Comparison of ENCODE assay signal across 14 cellular contexts in the genomic region with DNA sequence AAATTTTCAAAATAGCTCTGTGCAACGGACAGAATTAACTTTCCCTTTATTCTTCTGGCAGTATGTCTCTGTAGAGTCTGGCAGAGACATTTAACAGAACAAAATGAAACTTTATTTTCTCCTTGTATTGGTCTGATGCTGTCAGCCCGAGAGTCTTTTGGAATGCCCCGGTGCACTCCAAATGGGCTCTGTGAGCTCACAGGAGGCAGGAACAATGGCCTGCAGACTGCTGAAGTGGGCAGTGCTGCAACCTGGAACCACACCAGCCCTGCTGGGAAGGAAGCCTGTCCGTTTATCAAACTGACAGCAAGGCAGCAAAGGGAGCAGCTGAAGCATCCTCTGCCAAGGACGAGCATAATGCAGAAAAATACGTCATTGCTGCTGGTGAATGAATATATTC.
DNase-seq lines count a peak whose midpoint lies in the region; FAIRE-seq and TF ChIP-seq lines count a peak whose summit lies in the region.
"Had no signal": no experiment of that assay in that cellular context is flagged by ENCODE, and none has a peak within 500 bp of the region (broad histone marks: within the 10 kb centered on the region; RNA-seq: fewer than 3 reads in every experiment).

No MANE protein-coding gene starts in this region.

- H2AFZ ChIP-seq in keratinocyte (ENCODE audit: control insufficient read depth, low read length) = peak overlapping the region; percentile 67

- dilution Hi-C loops in keratinocyte (cut with MboI; ENCODE audit: extremely low pct_ligation_motif_present, low sequenced_read_pairs) = no loop called here

- H3K36me3 ChIP-seq in keratinocyte (ENCODE audit: control insufficient read depth in 2 of 2, extremely low read depth in 1 of 2, insufficient read depth in 2 of 2, low read length in 2 of 2) = no peaks in the 10 kb centered on the region
- no peaks in the 10 kb centered on the region for H3K36me3 ChIP-seq in sigmoid colon
- H3K36me3 ChIP-seq: BLaER1 treated with 17β-estradiol and CSF1 and Interleukin-3, amounts not matched to agents 10 nM and 100 nM; MG63; SJSA1 had no signal

- H3K9me1 ChIP-seq in keratinocyte (ENCODE audit: control insufficient read depth, extremely low read depth, insufficient read depth, low read length) = no peaks in the 10 kb centered on the region

- H3K9me3 ChIP-seq in keratinocyte (ENCODE audit: control insufficient read depth, low read depth, low read length) = no peaks in the 10 kb centered on the region
- no peaks in the 10 kb centered on the region for H3K9me3 ChIP-seq in sigmoid colon
- H3K9me3 ChIP-seq: BLaER1 treated with 17β-estradiol and CSF1 and Interleukin-3, amounts not matched to agents 10 nM and 100 nM; MG63; SJSA1 had no signal

- no peak for FAIRE-seq in keratinocyte (lab: Jason Lieb, UNC)

- H3K27me3 ChIP-seq in keratinocyte (ENCODE audit: control insufficient read depth, extremely low read depth, insufficient read depth, low read length) (no peaks in the 10 kb centered on the region), sigmoid colon (no peaks in the 10 kb centered on the region)
- H3K27me3 ChIP-seq: BLaER1 treated with 17β-estradiol and CSF1 and Interleukin-3, amounts not matched to agents 10 nM and 100 nM; MG63; SJSA1 had no signal

- H3K4me2 ChIP-seq in keratinocyte (ENCODE audit: control insufficient read depth, extremely low read depth, insufficient read depth, low read depth, low read length) = peak overlapping the region; percentile 48
- H3K4me2 ChIP-seq: BLaER1 treated with 17β-estradiol and CSF1 and Interleukin-3, amounts not matched to agents 10 nM and 100 nM had no signal

- WGBS in sigmoid colon, 2 donors = 65 to 68% methylated on average over 6 of the region's 6 CpGs
- 18 to 27% methylated on average over 6 of the region's 6 CpGs for WGBS in lower leg skin, 2 donors

- TF ChIP-seq POLR2A in sigmoid colon (IDR thresholded peaks at IDR 0.05) (no peak), lower leg skin (IDR thresholded peaks at IDR 0.05) (no peak)

- peaks cover 0 to 2% (median 0%) of the 10 kb centered on the region in 3 donors for H3K36me3 Mint-ChIP-seq in immature natural killer cell

- H3K27ac ChIP-seq in keratinocyte (ENCODE audit: control insufficient read depth, insufficient read depth, low read length) (no peak overlapping the region), sigmoid colon (peak overlapping the region; percentile 52 to 79 (median 74))
- H3K27ac ChIP-seq: BLaER1 treated with 17β-estradiol and CSF1 and Interleukin-3, amounts not matched to agents 10 nM and 100 nM; SJSA1 had no signal

- no peak overlapping the region for H3K9ac ChIP-seq in keratinocyte (ENCODE audit: control insufficient read depth, extremely low read depth, insufficient read depth, low read length)
- H3K9ac ChIP-seq: BLaER1 treated with 17β-estradiol and CSF1 and Interleukin-3, amounts not matched to agents 10 nM and 100 nM had no signal

- peaks cover 0 to 2% (median 0%) of the 10 kb centered on the region in 6 donors for H3K9me3 Mint-ChIP-seq in immature natural killer cell

- intact Hi-C loops in sigmoid colon (cut with DNase I) (no loop called here), lower leg skin (cut with DNase I; ENCODE audit: low total_unique reads) (no loop called here)

- no peaks in the 10 kb centered on the region for H4K20me1 ChIP-seq in keratinocyte (ENCODE audit: control insufficient read depth, extremely low read depth, insufficient read depth, low read length)
- H4K20me1 ChIP-seq: BLaER1 treated with 17β-estradiol and CSF1 and Interleukin-3, amounts not matched to agents 10 nM and 100 nM had no signal

- TF ChIP-seq CTCF in cardiac fibroblast (IDR thresholded peaks at IDR 0.05; ENCODE audit: low read depth, low read length) (no peak), keratinocyte (optimal IDR thresholded peaks at IDR 0.05 in 1 of 3, IDR thresholded peaks at IDR 0.05 in 1 of 3, conservative IDR thresholded peaks at IDR 0.05 in 1 of 3; ENCODE audit: extremely low read depth in 1 of 3, insufficient read depth in 2 of 3, low read length in 3 of 3) (no peak), sigmoid colon (IDR thresholded peaks at IDR 0.05) (no peak), lower leg skin (IDR thresholded peaks at IDR 0.05) (no peak)

- H3K4me3 ChIP-seq in cardiac fibroblast (replicated peaks in 1 of 2; ENCODE audit: low read depth in 2 of 2, low read length in 2 of 2) = peak overlapping the region in 1 of 2 donors; percentile 21
- H3K4me3 ChIP-seq in keratinocyte (ENCODE audit: control insufficient read depth in 2 of 3, extremely low read depth in 1 of 3, insufficient read depth in 2 of 3, low read depth in 1 of 3, low read length in 3 of 3) = no peak overlapping the region
- H3K4me3 ChIP-seq in sigmoid colon = peak overlapping the region in 3 of 4 donors; percentile 24 to 34 (median 31)
- no peak overlapping the region for H3K4me3 ChIP-seq in lower leg skin (ENCODE audit: low read depth, poor library complexity, severe bottlenecking)
- H3K4me3 ChIP-seq: BLaER1 treated with 17β-estradiol and CSF1 and Interleukin-3, amounts not matched to agents 10 nM and 100 nM; MG63; SJSA1 had no signal

- DNase-seq in Ammon's horn (ENCODE audit: low spot score) (peak; percentile 7), cardiac fibroblast (ENCODE audit: low read depth in 2 of 2) (peak; percentile 35 to 48), keratinocyte (ENCODE audit: low read depth, low spot score) (no peak), sigmoid colon (peak; percentile 85), NOMO-1 treated with dmso at 0.1 percent for 144 hours (lab: John Stamatoyannopoulos, UW; ENCODE audit: unreplicated experiment) (no peak), lower leg skin (ENCODE audit: low spot score in 2 of 2) (no peak), immature natural killer cell (no peak), GF-D8 (lab: John Stamatoyannopoulos, UW) (no peak)
- DNase-seq: activated CD4-positive, alpha-beta T cell treated with anti-CD3 and anti-CD28 coated beads for 4 hours; activated effector memory CD4-positive, alpha-beta T cell treated with anti-CD3 and anti-CD28 coated beads, Interleukin-2, amount 50 U/mL, for 16 hours; MG63; NCI-H510A had no signal

- TF ChIP-seq EP300 in sigmoid colon (IDR thresholded peaks at IDR 0.05) = peak in 3 of 4 donors; percentile 21 to 26 (median 24)

- no peaks in the 10 kb centered on the region for H3K79me2 ChIP-seq in keratinocyte (ENCODE audit: control insufficient read depth, insufficient read depth, low read length)

- H3K4me1 Mint-ChIP-seq in immature natural killer cell = no peaks in the 10 kb centered on the region

- no peak overlapping the region for H3K4me3 Mint-ChIP-seq in immature natural killer cell

- H3K27ac Mint-ChIP-seq in immature natural killer cell = no peak overlapping the region

- H3K4me1 ChIP-seq in keratinocyte (ENCODE audit: control insufficient read depth, extremely low read depth, insufficient read depth, low read length) (peaks cover 16% of the 10 kb centered on the region), sigmoid colon (peaks cover 0 to 33% (median 20%) of the 10 kb centered on the region in 4 donors)

- H3K27me3 Mint-ChIP-seq in immature natural killer cell (ENCODE audit: low read depth in 3 of 3) = peaks cover 0 to 11% (median 3%) of the 10 kb centered on the region in 3 donors

Comparison
In these comparisons a context has a peak if more than half of its experiments do, and no peak if none do; other contexts are left out.
1. DNase-seq: peak in Ammon's horn (single experiment), cardiac fibroblast (2 of 2) and sigmoid colon (single experiment); none in keratinocyte (single experiment), NOMO-1 treated with dmso at 0.1 percent for 144 hours (single experiment), lower leg skin (0 of 2), immature natural killer cell (0 of 3) and GF-D8 (single experiment).
2. H3K4me3 ChIP-seq: peak in sigmoid colon (3 of 4); none in keratinocyte (0 of 3) and lower leg skin (single experiment).